Comparison of ENCODE assay signal across 7 cellular contexts in the genomic region with DNA sequence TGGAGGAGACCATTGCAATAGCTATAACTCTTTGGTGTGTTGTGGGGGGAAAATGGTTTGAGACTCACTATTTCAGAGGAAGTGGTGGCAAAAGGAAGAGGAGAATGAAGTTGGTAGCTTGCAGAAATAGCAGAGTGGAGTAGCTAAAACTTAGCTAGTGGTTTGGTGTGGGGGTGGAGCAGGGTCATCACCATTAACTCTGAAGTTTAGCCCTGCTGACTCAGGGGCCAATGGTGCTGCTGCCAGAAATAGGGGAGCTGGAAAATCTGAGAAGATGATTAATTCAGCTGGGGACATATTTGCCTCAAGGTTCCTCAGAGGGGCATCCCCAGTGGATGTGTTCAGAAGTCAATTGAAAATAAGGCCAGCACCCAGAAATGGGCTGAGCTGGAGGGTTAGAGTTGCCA.
A peak's percentile ranks its signal among the peaks of the same experiment; 100 is the strongest.
DNase-seq lines count a peak whose midpoint lies in the region; TF ChIP-seq lines count a peak whose summit lies in the region.

No MANE protein-coding gene starts in this region.

- H3K36me3 Mint-ChIP-seq in activated CD4-positive, alpha-beta T cell treated with anti-CD3 and anti-CD28 coated beads, Interleukin-2, amount 10 ng/mL, durations not matched to agents 7 days and 5 days (ENCODE audit: low read depth), result peaks cover 42% of the 10 kb centered on the region
- H3K36me3 Mint-ChIP-seq in endodermal cell (ENCODE audit: low read depth), result no peaks in the 10 kb centered on the region

- H3K4me1 Mint-ChIP-seq in activated CD4-positive, alpha-beta T cell treated with anti-CD3 and anti-CD28 coated beads, Interleukin-2, amount 10 ng/mL, durations not matched to agents 7 days and 5 days, result peaks cover 76% of the 10 kb centered on the region
- peaks cover 19% of the 10 kb centered on the region for H3K4me1 Mint-ChIP-seq in endodermal cell

- no peaks in the 10 kb centered on the region for H3K36me3 ChIP-seq in endodermal cell (ENCODE audit: control insufficient read depth, insufficient read depth, low read length)

- no peak overlapping the region for H3K27ac ChIP-seq in endodermal cell (ENCODE audit: low read depth, low read length)
- peak overlapping the region in 1 of 2 donors; percentile 31 for H3K27ac ChIP-seq in coronary artery

- H3K4me1 ChIP-seq in endodermal cell (ENCODE audit: control insufficient read depth, insufficient read depth, low read length), result peaks cover 12% of the 10 kb centered on the region

- H3K4me3 Mint-ChIP-seq in activated CD4-positive, alpha-beta T cell treated with anti-CD3 and anti-CD28 coated beads, Interleukin-2, amount 10 ng/mL, durations not matched to agents 7 days and 5 days, result peak overlapping the region; percentile 49
- no peak overlapping the region for H3K4me3 Mint-ChIP-seq in endodermal cell

- H3K9ac ChIP-seq in endodermal cell (ENCODE audit: extremely low read depth, low read length, poor library complexity, severe bottlenecking), result no peak overlapping the region

- no peaks in the 10 kb centered on the region for H3K9me3 Mint-ChIP-seq in activated CD4-positive, alpha-beta T cell treated with anti-CD3 and anti-CD28 coated beads, Interleukin-2, amount 10 ng/mL, durations not matched to agents 7 days and 5 days
- H3K9me3 Mint-ChIP-seq in endodermal cell, result no peaks in the 10 kb centered on the region

- H3K27me3 ChIP-seq in endodermal cell (ENCODE audit: control insufficient read depth, insufficient read depth, low read length, poor library complexity, severe bottlenecking), result peaks cover 4% of the 10 kb centered on the region

- H3K27ac Mint-ChIP-seq in activated CD4-positive, alpha-beta T cell treated with anti-CD3 and anti-CD28 coated beads, Interleukin-2, amount 10 ng/mL, durations not matched to agents 7 days and 5 days, result peak overlapping the region; percentile 80
- no peak overlapping the region for H3K27ac Mint-ChIP-seq in endodermal cell

- H3K9me3 ChIP-seq in endodermal cell (ENCODE audit: control insufficient read depth, low read length), result no peaks in the 10 kb centered on the region

- in situ Hi-C loops in KBM-7 (cut with MboI; ENCODE audit: low pct_unique_long_range_greater_than_20kb, low sequenced_read_pairs), result no loop called here

- H3K27me3 Mint-ChIP-seq in activated CD4-positive, alpha-beta T cell treated with anti-CD3 and anti-CD28 coated beads, Interleukin-2, amount 10 ng/mL, durations not matched to agents 7 days and 5 days, result peaks cover 3% of the 10 kb centered on the region
- peaks cover 9% of the 10 kb centered on the region for H3K27me3 Mint-ChIP-seq in endodermal cell (ENCODE audit: insufficient read depth)

- TF ChIP-seq CTCF in foreskin fibroblast (IDR thresholded peaks at IDR 0.05; ENCODE audit: low read depth, low read length), result no peak
- no peak for TF ChIP-seq CTCF in endodermal cell (conservative IDR thresholded peaks at IDR 0.05)
- no peak for TF ChIP-seq CTCF in coronary artery (IDR thresholded peaks at IDR 0.05)

- CTCF ChIA-PET in activated CD4-positive, alpha-beta T cell treated with anti-CD3 and anti-CD28 coated beads, Interleukin-2, amount 10 ng/mL, durations not matched to agents 7 days and 5 days (lab: Charles Lee), result interaction anchor here (0.6 to 2.0 kb wide), 16 partner anchors 8 to 407 kb away, joined by 3 to 15 read pairs (median 4); no protein-coding TSS in a partner anchor

- DNase-seq in KBM-7 (peak; percentile 52), foreskin fibroblast (peak; percentile 81 to 90), stromal cell of bone marrow (ENCODE audit: low read depth) (peak; percentile 88), endodermal cell (no peak), mucosa of gallbladder (ENCODE audit: low spot score) (no peak), coronary artery (ENCODE audit: low spot score) (no peak)
- peak; percentile 46 for DNase-seq in activated CD4-positive, alpha-beta T cell treated with anti-CD3 and anti-CD28 coated beads, Interleukin-2, amount 10 ng/mL, durations not matched to agents 7 days and 5 days

- POLR2A ChIA-PET in activated CD4-positive, alpha-beta T cell treated with anti-CD3 and anti-CD28 coated beads, Interleukin-2, amount 10 ng/mL, durations not matched to agents 7 days and 5 days (lab: Charles Lee), result interaction anchor here (0.9 to 1.4 kb wide), 4 partner anchors 9 to 64 kb away, joined by 4 to 9 read pairs (median 4); no protein-coding TSS in a partner anchor

- H3K4me3 ChIP-seq in foreskin fibroblast (ENCODE audit: low read depth in 1 of 2, low read length in 2 of 2) (no peak overlapping the region), endodermal cell (ENCODE audit: low read length) (no peak overlapping the region), coronary artery (no peak overlapping the region)

Comparison
In these comparisons a context has a peak if more than half of its experiments do, and no peak if none do; other contexts are left out.
1. DNase-seq: peak in KBM-7 (single experiment), activated CD4-positive, alpha-beta T cell treated with anti-CD3 and anti-CD28 coated beads, Interleukin-2, amount 10 ng/mL, durations not matched to agents 7 days and 5 days (single experiment), foreskin fibroblast (2 of 2) and stromal cell of bone marrow (single experiment); none in endodermal cell (single experiment), mucosa of gallbladder (single experiment) and coronary artery (single experiment).